ENCODE assay signal across 16 cellular contexts in the genomic region with DNA sequence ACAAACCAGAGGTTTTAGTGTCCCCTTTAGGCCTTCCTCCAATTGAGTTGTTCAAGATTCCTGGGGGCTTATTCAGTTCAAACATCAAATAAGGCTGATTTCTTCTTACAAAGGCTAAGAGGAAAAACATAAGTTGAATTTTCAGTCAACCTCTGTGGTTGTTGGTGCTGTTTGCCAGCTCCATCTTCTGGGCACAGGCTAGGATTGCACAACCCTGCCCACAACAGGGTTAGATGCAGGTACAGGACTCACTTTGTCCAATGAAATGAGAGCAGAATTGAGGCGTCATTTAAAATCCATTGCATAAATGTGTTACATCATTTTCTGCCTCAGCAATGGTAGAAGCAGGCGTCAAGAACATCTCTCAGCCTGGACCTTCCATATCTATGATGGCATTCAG.
DNase-seq lines count a peak whose midpoint lies in the region; ATAC-seq, FAIRE-seq and TF ChIP-seq lines count a peak whose summit lies in the region.
"Had no signal": no experiment of that assay in that cellular context is flagged by ENCODE, and none has a peak within 500 bp of the region (broad histone marks: within the 10 kb centered on the region; RNA-seq: fewer than 3 reads in every experiment).

No MANE protein-coding gene starts in this region.

- no peak overlapping the region for H3K4me3 ChIP-seq in A549
- no peak overlapping the region for H3K4me3 ChIP-seq in GM23248
- H3K4me3 ChIP-seq in foreskin fibroblast (ENCODE audit: low read depth in 1 of 2, low read length in 2 of 2), result no peak overlapping the region
- no peak overlapping the region for H3K4me3 ChIP-seq in CD8-positive, alpha-beta memory T cell (ENCODE audit: low read length)
- H3K4me3 ChIP-seq: BLaER1, gastrocnemius medialis, SK-N-MC had no signal

- H3K4me1 Mint-ChIP-seq in CD8-positive, alpha-beta memory T cell, result no peaks in the 10 kb centered on the region
- H3K4me1 Mint-ChIP-seq: memory B cell had no signal

- H3K36me3 Mint-ChIP-seq in CD8-positive, alpha-beta memory T cell, result no peaks in the 10 kb centered on the region
- H3K36me3 Mint-ChIP-seq: memory B cell had no signal

- TF ChIP-seq CTCF in A549 (IDR thresholded peaks at IDR 0.05) (peak; percentile 23; the same call in 1 of the 3 replicates), foreskin fibroblast (IDR thresholded peaks at IDR 0.05; ENCODE audit: low read depth, low read length) (peak; percentile 6)

- TF ChIP-seq POLR2A in A549 (IDR thresholded peaks at IDR 0.05; ENCODE audit: low read length), result no peak

- DNase-seq in A549 (ENCODE audit: low read depth in 1 of 2, low spot score in 1 of 2), result peak in 1 of 2 experiments; percentile 26
- DNase-seq in GM23248, result peak; percentile 7
- DNase-seq in RKO (ENCODE audit: low spot score), result peak; percentile 23
- peak in 1 of 2 donors; percentile 29 for DNase-seq in foreskin fibroblast
- no peak for DNase-seq in CD8-positive, alpha-beta memory T cell
- no peak for DNase-seq in NOMO-1 treated with DMSO at 0.1 percent for 48 hours (lab: John Stamatoyannopoulos, UW; ENCODE audit: unreplicated experiment)
- DNase-seq in G401 (ENCODE audit: low spot score), result no peak
- DNase-seq in anterior cingulate cortex (lab: John Stamatoyannopoulos, UW), result no peak
- DNase-seq: activated naive CD4-positive, alpha-beta T cell treated with anti-CD3 and anti-CD28 coated beads for 36 hours; cortex of kidney; gastrocnemius medialis; NCI-H2107; stimulated activated CD4-positive, alpha-beta T cell treated with anti-CD3 and anti-CD28 coated beads, Interleukin-4, amount 100 ng/mL, for 4 hours had no signal

- H3K4me2 ChIP-seq in A549 (no peak overlapping the region), GM23248 (ENCODE audit: unreplicated experiment) (no peak overlapping the region)
- H3K4me2 ChIP-seq: BLaER1 had no signal

- peaks cover 1 to 7% of the 10 kb centered on the region in 2 donors for H3K27me3 Mint-ChIP-seq in CD8-positive, alpha-beta memory T cell

- H3K9me3 Mint-ChIP-seq in CD8-positive, alpha-beta memory T cell, result peaks cover 0 to 2% (median 0%) of the 10 kb centered on the region in 5 donors
- H3K9me3 Mint-ChIP-seq: activated naive CD4-positive, alpha-beta T cell treated with anti-CD3 and anti-CD28 coated beads for 36 hours had no signal

- TF ChIP-seq RAD21 in A549 (conservative IDR thresholded peaks at IDR 0.05 in 1 of 2, IDR thresholded peaks at IDR 0.05 in 1 of 2), result peak; percentile 36 to 61; a peak in 4 of 5 replicates

- H3K27ac Mint-ChIP-seq in CD8-positive, alpha-beta memory T cell, result no peak overlapping the region
- H3K27ac Mint-ChIP-seq: activated naive CD4-positive, alpha-beta T cell treated with anti-CD3 and anti-CD28 coated beads for 36 hours; memory B cell had no signal

- H3K4me1 ChIP-seq in A549, result no peaks in the 10 kb centered on the region
- no peaks in the 10 kb centered on the region for H3K4me1 ChIP-seq in GM23248 (ENCODE audit: insufficient read depth)
- H3K4me1 ChIP-seq in CD8-positive, alpha-beta memory T cell (ENCODE audit: insufficient read depth, low read length), result no peaks in the 10 kb centered on the region
- H3K4me1 ChIP-seq: BLaER1, gastrocnemius medialis had no signal

- TF ChIP-seq EP300 in A549 (IDR thresholded peaks at IDR 0.05), result no peak

- no peaks in the 10 kb centered on the region for H4K20me1 ChIP-seq in GM23248 (ENCODE audit: insufficient read depth)
- H4K20me1 ChIP-seq: BLaER1 had no signal

- H3K9ac ChIP-seq in GM23248, result no peak overlapping the region
- H3K9ac ChIP-seq: BLaER1 had no signal

- H3K27ac ChIP-seq in A549 (no peak overlapping the region), GM23248 (no peak overlapping the region)
- H3K27ac ChIP-seq in CD8-positive, alpha-beta memory T cell (ENCODE audit: low read depth, low read length), result no peak overlapping the region
- H3K27ac ChIP-seq: BLaER1, gastrocnemius medialis, SK-N-MC had no signal

- H3K9me2 ChIP-seq in GM23248 (ENCODE audit: insufficient read depth), result no peaks in the 10 kb centered on the region

- 0 out of 2 replicates have a peak, but pooled peaks cover 3% of the 10 kb centered on the region for H3K27me3 ChIP-seq in GM23248 (replicated peaks; ENCODE audit: insufficient read depth)
- no peaks in the 10 kb centered on the region for H3K27me3 ChIP-seq in CD8-positive, alpha-beta memory T cell (ENCODE audit: insufficient read depth, low read length, poor library complexity, severe bottlenecking)
- H3K27me3 ChIP-seq: BLaER1, gastrocnemius medialis had no signal

- ATAC-seq in A549, result peak; percentile 65 to 74; a peak in 4 of 6 replicates
- ATAC-seq: gastrocnemius medialis had no signal

- 6% methylated on average over 2 of the region's 2 CpGs for WGBS in A549 (ENCODE audit: missing lambda C conversion rate)
- 78 to 79% methylated on average over 2 of the region's 2 CpGs for WGBS in GM23248 (ENCODE audit: low coverage in 1 of 2, low lambda C conversion rate in 2 of 2, missing lambda C conversion rate in 2 of 2), 2 experiments

- FAIRE-seq in A549 (lab: Jason Lieb, UNC), result peak; percentile 70

- in situ Hi-C loops in GM23248 (cut with MboI), result no loop called here
- in situ Hi-C loops in G401 (cut with HindIII; ENCODE audit: low sequenced_read_pairs), result no loop called here

- POLR2A ChIA-PET in A549 (lab: Yijun Ruan, JAX), result no interaction called here
- POLR2A ChIA-PET in CD8-positive, alpha-beta memory T cell (lab: Charles Lee), result no interaction called here

- CTCF ChIA-PET in A549 (lab: Yijun Ruan, JAX), result no interaction called here
- CTCF ChIA-PET in CD8-positive, alpha-beta memory T cell (lab: Charles Lee), result no interaction called here

- no peaks in the 10 kb centered on the region for H3F3A ChIP-seq in GM23248 (ENCODE audit: insufficient read depth)

- H3K9me3 ChIP-seq in A549 (no peaks in the 10 kb centered on the region), GM23248 (ENCODE audit: low read depth) (no peaks in the 10 kb centered on the region)
- H3K9me3 ChIP-seq in CD8-positive, alpha-beta memory T cell (ENCODE audit: low read length), result no peaks in the 10 kb centered on the region
- H3K9me3 ChIP-seq: BLaER1, gastrocnemius medialis had no signal

- H3K36me3 ChIP-seq in GM23248 (ENCODE audit: low read depth), result no peaks in the 10 kb centered on the region
- H3K36me3 ChIP-seq in CD8-positive, alpha-beta memory T cell (ENCODE audit: insufficient read depth, low read length), result no peaks in the 10 kb centered on the region
- H3K36me3 ChIP-seq: BLaER1, gastrocnemius medialis had no signal

- no peak overlapping the region for H3K4me3 Mint-ChIP-seq in CD8-positive, alpha-beta memory T cell
- H3K4me3 Mint-ChIP-seq: activated naive CD4-positive, alpha-beta T cell treated with anti-CD3 and anti-CD28 coated beads for 36 hours; memory B cell had no signal

- H2AFZ ChIP-seq in GM23248, result no peak overlapping the region

- H3K79me2 ChIP-seq in GM23248 (ENCODE audit: insufficient read depth), result no peaks in the 10 kb centered on the region

TF ChIP-seq in A549, 52 proteins besides CTCF, POLR2A, EP300 and RAD21:
- TF ChIP-seq, protein P1, sequence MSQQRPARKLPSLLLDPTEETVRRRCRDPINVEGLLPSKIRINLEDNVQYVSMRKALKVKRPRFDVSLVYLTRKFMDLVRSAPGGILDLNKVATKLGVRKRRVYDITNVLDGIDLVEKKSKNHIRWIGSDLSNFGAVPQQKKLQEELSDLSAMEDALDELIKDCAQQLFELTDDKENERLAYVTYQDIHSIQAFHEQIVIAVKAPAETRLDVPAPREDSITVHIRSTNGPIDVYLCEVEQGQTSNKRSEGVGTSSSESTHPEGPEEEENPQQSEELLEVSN (IDR thresholded peaks at IDR 0.05; ENCODE audit: borderline replicate concordance, low read depth), result no peak
- TF ChIP-seq CEBPB (IDR thresholded peaks at IDR 0.05) (peak; percentile 77 to 90; a peak in 3 of 4 replicates), SMC3 (IDR thresholded peaks at IDR 0.05) (0 out of 3 replicates have a peak, but pooled peaks have one; percentile 17), TP53 (CRISPR knock-in tag; IDR thresholded peaks at IDR 0.05) (no peak), ZC3H11A (IDR thresholded peaks at IDR 0.05) (no peak), MAZ (IDR thresholded peaks at IDR 0.05; ENCODE audit: borderline replicate concordance, low read depth, low read length) (no peak)

Comparison
In these comparisons a context has a peak if more than half of its experiments do, and no peak if none do; other contexts are left out.
1. DNase-seq: peak in GM23248 (single experiment) and RKO (single experiment); none in CD8-positive, alpha-beta memory T cell (0 of 5), NOMO-1 treated with DMSO at 0.1 percent for 48 hours (single experiment), G401 (single experiment) and anterior cingulate cortex (0 of 58).